ENCODE assay signal across 8 cellular contexts in the genomic region with DNA sequence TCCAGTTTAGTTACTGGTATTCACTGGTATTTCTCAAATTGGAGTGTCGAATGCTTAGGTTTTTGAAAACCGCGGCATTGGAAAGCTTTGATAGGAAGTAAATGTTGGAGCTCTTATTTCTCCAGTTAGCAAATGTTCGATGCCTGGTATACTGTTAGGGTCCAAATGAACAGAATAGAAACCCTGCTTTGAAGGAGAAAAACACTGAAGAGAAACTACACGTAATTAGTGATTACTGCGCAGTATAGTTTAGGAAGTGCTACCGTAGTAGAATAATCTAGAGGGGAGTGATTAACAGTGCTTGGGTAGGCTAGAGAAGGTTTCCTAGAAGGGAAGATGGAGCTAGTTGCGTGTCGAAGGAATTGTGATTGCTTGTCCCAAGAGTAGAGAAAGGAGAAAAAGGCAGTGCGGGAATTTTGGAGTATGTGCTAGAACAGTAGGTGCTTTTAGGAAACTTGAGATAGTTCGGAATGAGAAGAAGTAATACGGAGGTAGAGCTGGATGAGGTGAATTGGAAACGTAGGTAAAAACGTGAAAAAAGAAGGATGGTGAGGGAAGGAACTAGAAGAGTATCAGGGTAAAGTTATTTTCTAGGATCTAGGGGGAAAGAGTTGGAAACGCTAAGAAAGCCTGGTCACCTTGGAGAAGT. TPM values are rescaled to one million over a fixed set of nuclear protein-coding genes. Genes with fewer than 3 reads are reported as not detected.
DNase-seq lines count a peak whose midpoint lies in the region; FAIRE-seq and TF ChIP-seq lines count a peak whose summit lies in the region.

No MANE protein-coding gene starts in this region.

- H3K9me3 Mint-ChIP-seq in neural crest cell, result no peaks in the 10 kb centered on the region

- peaks cover 24 to 51% of the 10 kb centered on the region in 2 donors for H3K4me1 ChIP-seq in duodenal mucosa (ENCODE audit: control insufficient read depth in 1 of 2, insufficient read depth in 2 of 2, low read length in 2 of 2)

- peak overlapping the region; percentile 94 to 95 for H3K9ac ChIP-seq in duodenal mucosa (ENCODE audit: low read depth in 1 of 2, low read length in 2 of 2)

- no peak for FAIRE-seq in RCC 7860 (lab: Jason Lieb, UNC)

- TF ChIP-seq CTCF in neural crest cell (conservative IDR thresholded peaks at IDR 0.05), result no peak

- H3K4me1 Mint-ChIP-seq in neural crest cell, result peaks cover 48% of the 10 kb centered on the region

- DNase-seq in CD1c-positive myeloid dendritic cell (ENCODE audit: extremely low spot score) (peak; percentile 3), NCI-H146 (lab: John Stamatoyannopoulos, UW) (peak; percentile 11), neural crest cell (ENCODE audit: low read depth, low spot score) (no peak), RCC 7860 (ENCODE audit: low spot score) (no peak), NCI-H1694 (lab: John Stamatoyannopoulos, UW) (no peak)
- DNase-seq in stimulated activated naive CD4-positive, alpha-beta T cell (lab: John Stamatoyannopoulos, UW), result no peak
- DNase-seq in activated CD8-positive, alpha-beta memory T cell treated with anti-CD3 and anti-CD28 coated beads for 24 hours, result no peak

- no peaks in the 10 kb centered on the region for H3K27me3 ChIP-seq in duodenal mucosa (ENCODE audit: control insufficient read depth in 1 of 2, insufficient read depth in 2 of 2, low read length in 2 of 2)

- H3K27ac Mint-ChIP-seq in neural crest cell (ENCODE audit: unreplicated experiment), result peak overlapping the region; percentile 1

- peak overlapping the region; percentile 100 for H3K27ac ChIP-seq in duodenal mucosa (ENCODE audit: low read depth, low read length)

- H3K4me3 ChIP-seq in duodenal mucosa (ENCODE audit: low read depth in 1 of 2, low read length in 2 of 2), result peak overlapping the region; percentile 87 to 92

- H3K4me3 Mint-ChIP-seq in neural crest cell, result peak overlapping the region; percentile 99

- no peaks in the 10 kb centered on the region for H3K36me3 Mint-ChIP-seq in neural crest cell (ENCODE audit: low read depth)

- no peaks in the 10 kb centered on the region for H3K9me3 ChIP-seq in duodenal mucosa (ENCODE audit: control insufficient read depth in 1 of 2, low read length in 2 of 2)

- H3K36me3 ChIP-seq in duodenal mucosa (ENCODE audit: control insufficient read depth in 1 of 2, insufficient read depth in 2 of 2, low read length in 2 of 2), result no peaks in the 10 kb centered on the region

- H3K27me3 Mint-ChIP-seq in neural crest cell (ENCODE audit: low read depth), result no peaks in the 10 kb centered on the region

RNA-seq across cellular contexts. Expression of a gene that starts 1.2 kb away (rescaled TPM):
- total RNA-seq in neural crest cell, result 81.7 and 82.0 TPM in 2 replicates

RNA-seq across cellular contexts. Expression of a gene that starts 1.9 kb away (rescaled TPM):
- 45.3 and 52.6 TPM in 2 replicates for total RNA-seq in neural crest cell

Comparison
In these comparisons a context has a peak if more than half of its experiments do, and no peak if none do; other contexts are left out.
1. DNase-seq: peak in CD1c-positive myeloid dendritic cell (single experiment) and NCI-H146 (single experiment); none in neural crest cell (single experiment), RCC 7860 (single experiment), NCI-H1694 (single experiment), stimulated activated naive CD4-positive, alpha-beta T cell (0 of 6) and activated CD8-positive, alpha-beta memory T cell treated with anti-CD3 and anti-CD28 coated beads for 24 hours (single experiment).